In the genomic region with DNA sequence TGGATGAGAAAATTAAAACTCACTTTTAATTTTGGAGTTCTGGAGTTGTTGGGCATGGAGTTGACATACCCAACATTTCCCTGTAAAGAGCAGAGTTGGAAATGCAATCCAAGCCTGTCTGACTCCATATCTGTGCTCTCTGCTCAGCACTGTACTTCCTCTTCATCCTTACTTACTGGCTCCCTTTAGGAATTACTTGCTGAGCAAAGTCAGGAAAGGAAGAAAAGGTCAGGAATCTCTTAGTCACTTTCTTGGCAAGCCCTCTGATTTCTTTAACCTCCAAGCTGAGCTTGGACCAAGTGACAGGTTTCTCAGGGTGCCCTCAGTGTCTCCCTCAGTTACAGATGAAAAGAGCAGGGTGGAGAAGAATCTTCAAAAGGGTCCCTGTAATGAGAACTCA, we compare ENCODE assay signal across 29 cellular contexts.
"Had no signal": no experiment of that assay in that cellular context is flagged by ENCODE, and none has a peak within 500 bp of the region (broad histone marks: within the 10 kb centered on the region; RNA-seq: fewer than 3 reads in every experiment).

No MANE protein-coding gene starts in this region.

- H3K9me3 Mint-ChIP-seq: stimulated activated naive B cell treated with anti-CD40 and anti-IgM and Interleukin-4, amounts not matched to agents 10 μg/mL and 1 μg/mL and 100 μg/mL, for 72 hours; stimulated activated naive CD8-positive, alpha-beta T cell treated with anti-CD3 and anti-CD28 coated beads, Interleukin-15, amount 100 ng/mL, for 72 hours; type B pancreatic cell had no signal

- H3K27ac Mint-ChIP-seq: stimulated activated effector memory CD8-positive, alpha-beta T cell treated with anti-CD3 and anti-CD28 coated beads, Interleukin-12 subunit alpha, Interleukin-12 subunit beta, amount 100 ng/mL, for 72 hours; stimulated activated memory B cell treated with anti-CD40 and anti-IgM and Interleukin-4, amounts not matched to agents 10 μg/mL and 1 μg/mL and 100 μg/mL, for 72 hours; stimulated activated naive B cell treated with anti-CD40 and anti-IgM and Interleukin-4, amounts not matched to agents 10 μg/mL and 1 μg/mL and 100 μg/mL, for 72 hours; stimulated activated naive CD8-positive, alpha-beta T cell treated with anti-CD3 and anti-CD28 coated beads, Interleukin-15, amount 100 ng/mL, for 72 hours; stimulated activated naive CD8-positive, alpha-beta T cell treated with anti-CD3 and anti-CD28 coated beads, Interleukin-15, Interleukin-2, amounts not matched to agents 100 ng/mL and 50 ng/mL, for 24 hours; type B pancreatic cell had no signal

- H3K4me3 Mint-ChIP-seq: stimulated activated effector memory CD8-positive, alpha-beta T cell treated with anti-CD3 and anti-CD28 coated beads, Interleukin-12 subunit alpha, Interleukin-12 subunit beta, amount 100 ng/mL, for 72 hours; stimulated activated memory B cell treated with anti-CD40 and anti-IgM and Interleukin-4, amounts not matched to agents 10 μg/mL and 1 μg/mL and 100 μg/mL, for 72 hours; stimulated activated naive B cell treated with anti-CD40 and anti-IgM and Interleukin-4, amounts not matched to agents 10 μg/mL and 1 μg/mL and 100 μg/mL, for 72 hours; stimulated activated naive CD8-positive, alpha-beta T cell treated with anti-CD3 and anti-CD28 coated beads, Interleukin-15, amount 100 ng/mL, for 72 hours; stimulated activated naive CD8-positive, alpha-beta T cell treated with anti-CD3 and anti-CD28 coated beads, Interleukin-15, Interleukin-2, amounts not matched to agents 100 ng/mL and 50 ng/mL, for 24 hours; type B pancreatic cell had no signal

- H3K27me3 ChIP-seq: stomach, suprapubic skin, testis, thyroid gland, tibial artery, tibial nerve, transverse colon, upper lobe of left lung, upper lobe of right lung, vagina had no signal

- H3K9me3 ChIP-seq: stomach, suprapubic skin, testis, thoracic aorta, thyroid gland, tibial artery, tibial nerve, transverse colon, upper lobe of left lung, upper lobe of right lung, uterus, vagina had no signal

- H3K27ac ChIP-seq: stomach, suprapubic skin, testis, thoracic aorta, thyroid gland, tibial artery, tibial nerve, transverse colon, upper lobe of left lung, upper lobe of right lung, uterus, vagina had no signal

- H3K4me1 Mint-ChIP-seq: stimulated activated effector memory CD8-positive, alpha-beta T cell treated with anti-CD3 and anti-CD28 coated beads, Interleukin-12 subunit alpha, Interleukin-12 subunit beta, amount 100 ng/mL, for 72 hours; stimulated activated memory B cell treated with anti-CD40 and anti-IgM and Interleukin-4, amounts not matched to agents 10 μg/mL and 1 μg/mL and 100 μg/mL, for 72 hours; stimulated activated naive B cell treated with anti-CD40 and anti-IgM and Interleukin-4, amounts not matched to agents 10 μg/mL and 1 μg/mL and 100 μg/mL, for 72 hours; stimulated activated naive CD8-positive, alpha-beta T cell treated with anti-CD3 and anti-CD28 coated beads, Interleukin-15, amount 100 ng/mL, for 72 hours had no signal

- ATAC-seq: stimulated activated effector memory CD8-positive, alpha-beta T cell treated with anti-CD3 and anti-CD28 coated beads, Interleukin-12 subunit alpha, Interleukin-12 subunit beta, amount 100 ng/mL, for 72 hours; stimulated activated memory B cell treated with anti-CD40 and anti-IgM and Interleukin-4, amounts not matched to agents 10 μg/mL and 1 μg/mL and 100 μg/mL, for 72 hours; stimulated activated naive B cell treated with anti-CD40 and anti-IgM and Interleukin-4, amounts not matched to agents 10 μg/mL and 1 μg/mL and 100 μg/mL, for 72 hours; stimulated activated naive CD8-positive, alpha-beta T cell treated with anti-CD3 and anti-CD28 coated beads, Interleukin-15, amount 100 ng/mL, for 72 hours; stimulated activated naive CD8-positive, alpha-beta T cell treated with anti-CD3 and anti-CD28 coated beads, Interleukin-15, Interleukin-2, amounts not matched to agents 100 U/mL and 50 U/mL, for 24 hours; upper lobe of right lung had no signal

- H3K4me1 ChIP-seq: stomach, suprapubic skin, testis, thyroid gland, tibial artery, tibial nerve, transverse colon, upper lobe of left lung, upper lobe of right lung, uterus, vagina had no signal

- H3K36me3 ChIP-seq: stomach, suprapubic skin, thoracic aorta, thyroid gland, tibial artery, tibial nerve, transverse colon, upper lobe of left lung, upper lobe of right lung, uterus, vagina had no signal

- DNase-seq: stimulated activated CD4-positive, alpha-beta T cell treated with anti-CD3 and anti-CD28 coated beads, Interleukin-2, amount 100 ng/mL, for 48 hours; stimulated activated CD4-positive, alpha-beta T cell treated with anti-CD3 and anti-CD28 coated beads, Interleukin-4, amount 100 ng/mL, for 1 hour; stimulated activated CD4-positive, alpha-beta T cell treated with anti-CD3 and anti-CD28 coated beads, Interleukin-4, amount 100 ng/mL, for 24 hours; stimulated activated CD4-positive, alpha-beta T cell treated with anti-CD3 and anti-CD28 coated beads, Interleukin-4, amount 100 ng/mL, for 4 hours; stimulated activated CD8-positive, alpha-beta memory T cell treated with anti-CD3 and anti-CD28 coated beads, Interleukin-4, amount 100 ng/mL, for 48 hours; stimulated activated naive B cell treated with anti-CD40 and anti-IgM and Interleukin-4, amounts not matched to agents 10 μg/mL and 1 μg/mL and 100 μg/mL, for 72 hours; stimulated activated naive CD4-positive, alpha-beta T cell; stimulated activated naive CD4-positive, alpha-beta T cell treated with Interleukin-2 at 50 U/mL for 16 hours; stimulated activated naive CD8-positive, alpha-beta T cell treated with anti-CD3 and anti-CD28 coated beads, Interleukin-15, amount 100 ng/mL, for 72 hours; stimulated activated naive CD8-positive, alpha-beta T cell treated with anti-CD3 and anti-CD28 coated beads, Interleukin-15, Interleukin-2, amounts not matched to agents 100 U/mL and 50 U/mL, for 24 hours; stomach; substantia nigra; testis; thyroid gland; tibial artery; transverse colon; trophoblast cell; upper lobe of left lung; upper lobe of right lung; uterus had no signal

- H3K36me3 Mint-ChIP-seq: stimulated activated effector memory CD8-positive, alpha-beta T cell treated with anti-CD3 and anti-CD28 coated beads, Interleukin-12 subunit alpha, Interleukin-12 subunit beta, amount 100 ng/mL, for 72 hours; stimulated activated memory B cell treated with anti-CD40 and anti-IgM and Interleukin-4, amounts not matched to agents 10 μg/mL and 1 μg/mL and 100 μg/mL, for 72 hours; stimulated activated naive B cell treated with anti-CD40 and anti-IgM and Interleukin-4, amounts not matched to agents 10 μg/mL and 1 μg/mL and 100 μg/mL, for 72 hours; type B pancreatic cell had no signal

- H3K4me3 ChIP-seq: stomach, suprapubic skin, testis, thoracic aorta, thyroid gland, tibial artery, tibial nerve, transverse colon, upper lobe of left lung, upper lobe of right lung, uterus, vagina had no signal

- H3K27me3 Mint-ChIP-seq: stimulated activated memory B cell treated with anti-CD40 and anti-IgM and Interleukin-4, amounts not matched to agents 10 μg/mL and 1 μg/mL and 100 μg/mL, for 72 hours; stimulated activated naive B cell treated with anti-CD40 and anti-IgM and Interleukin-4, amounts not matched to agents 10 μg/mL and 1 μg/mL and 100 μg/mL, for 72 hours; stimulated activated naive CD8-positive, alpha-beta T cell treated with anti-CD3 and anti-CD28 coated beads, Interleukin-15, amount 100 ng/mL, for 72 hours; stimulated activated naive CD8-positive, alpha-beta T cell treated with anti-CD3 and anti-CD28 coated beads, Interleukin-15, Interleukin-2, amounts not matched to agents 100 ng/mL and 50 ng/mL, for 24 hours; type B pancreatic cell had no signal

- FAIRE-seq: urothelium cell line had no signal
